ENCODE assay signal across 20 cellular contexts in genomic region chr4:18388029-18388428, GRCh38.
"Had no signal": no experiment of that assay in that cellular context is flagged by ENCODE, and none has a peak within 500 bp of the region (broad histone marks: within the 10 kb centered on the region; RNA-seq: fewer than 3 reads in every experiment).

No MANE protein-coding gene starts in this region.

- H3K4me3 Mint-ChIP-seq: activated CD4-positive, alpha-beta T cell treated with anti-CD3 and anti-CD28 coated beads, Interleukin-2, amount 10 ng/mL, durations not matched to agents 7 days and 5 days; activated naive CD8-positive, alpha-beta T cell treated with anti-CD3 and anti-CD28 coated beads, Interleukin-2, amount 10 ng/mL, durations not matched to agents 7 days and 5 days; memory B cell; naive thymus-derived CD8-positive, alpha-beta T cell had no signal

- ATAC-seq: left lung; naive thymus-derived CD8-positive, alpha-beta T cell; right cardiac atrium had no signal

- H3K36me3 Mint-ChIP-seq: activated naive CD8-positive, alpha-beta T cell treated with anti-CD3 and anti-CD28 coated beads, Interleukin-2, amount 10 ng/mL, durations not matched to agents 7 days and 5 days; memory B cell had no signal

- H3K9me3 ChIP-seq: vagina had no signal

- H3K4me3 ChIP-seq: left lung, smooth muscle cell, tibial nerve, vagina had no signal

- H3K27ac Mint-ChIP-seq: activated CD4-positive, alpha-beta T cell treated with anti-CD3 and anti-CD28 coated beads, Interleukin-2, amount 10 ng/mL, durations not matched to agents 7 days and 5 days; activated naive CD8-positive, alpha-beta T cell treated with anti-CD3 and anti-CD28 coated beads, Interleukin-2, amount 10 ng/mL, durations not matched to agents 7 days and 5 days; memory B cell; naive thymus-derived CD8-positive, alpha-beta T cell had no signal

- H3K4me1 Mint-ChIP-seq: activated CD4-positive, alpha-beta T cell treated with anti-CD3 and anti-CD28 coated beads, Interleukin-2, amount 10 ng/mL, durations not matched to agents 7 days and 5 days; activated naive CD8-positive, alpha-beta T cell treated with anti-CD3 and anti-CD28 coated beads, Interleukin-2, amount 10 ng/mL, durations not matched to agents 7 days and 5 days; memory B cell; naive thymus-derived CD8-positive, alpha-beta T cell had no signal

- H3K4me1 ChIP-seq: left lung, tibial nerve, vagina had no signal

- H3K4me2 ChIP-seq: smooth muscle cell had no signal

- H3K27me3 Mint-ChIP-seq: activated CD4-positive, alpha-beta T cell treated with anti-CD3 and anti-CD28 coated beads, Interleukin-2, amount 10 ng/mL, durations not matched to agents 7 days and 5 days; memory B cell had no signal

- H3K36me3 ChIP-seq: left lung, tibial nerve, vagina had no signal

- H3K9me3 Mint-ChIP-seq: activated CD4-positive, alpha-beta T cell treated with anti-CD3 and anti-CD28 coated beads, Interleukin-2, amount 10 ng/mL, durations not matched to agents 7 days and 5 days; activated naive CD8-positive, alpha-beta T cell treated with anti-CD3 and anti-CD28 coated beads, Interleukin-2, amount 10 ng/mL, durations not matched to agents 7 days and 5 days had no signal

- H3K27me3 ChIP-seq: left lung, tibial nerve, vagina had no signal

- DNase-seq: activated CD4-positive, alpha-beta T cell treated with anti-CD3 and anti-CD28 coated beads, Interleukin-2, amount 10 ng/mL, durations not matched to agents 7 days and 5 days; activated CD4-positive, CD25-positive, alpha-beta regulatory T cell; activated CD8-positive, alpha-beta memory T cell treated with anti-CD3 and anti-CD28 coated beads for 24 hours; activated naive CD8-positive, alpha-beta T cell treated with anti-CD3 and anti-CD28 coated beads, Interleukin-2, amount 10 ng/mL, durations not matched to agents 7 days and 5 days; cortex of kidney; effector CD8-positive, alpha-beta T cell; hippocampal formation; left lung; naive thymus-derived CD8-positive, alpha-beta T cell; nucleus accumbens; right cardiac atrium; stimulated activated CD4-positive, alpha-beta T cell treated with anti-CD3 and anti-CD28 coated beads, Interleukin-4, amount 100 ng/mL, for 4 hours; stimulated activated CD8-positive, alpha-beta memory T cell treated with anti-CD3 and anti-CD28 coated beads, Interleukin-4, amount 100 ng/mL, for 48 hours; stimulated activated naive CD4-positive, alpha-beta T cell treated with Interleukin-2 at 50 U/mL for 16 hours; substantia nigra had no signal

- H3K27ac ChIP-seq: epithelial cell of prostate, left lung, tibial nerve, vagina had no signal
